29 cellular contexts compared by ENCODE assay signal in genomic region chr2:227509086-227509485, GRCh38. TPM values are rescaled to one million over a fixed set of nuclear protein-coding genes. Genes with fewer than 3 reads are reported as not detected.
DNase-seq lines count a peak whose midpoint lies in the region; ATAC-seq, FAIRE-seq and TF ChIP-seq lines count a peak whose summit lies in the region.
"Had no signal": no experiment of that assay in that cellular context is flagged by ENCODE, and none has a peak within 500 bp of the region (broad histone marks: within the 10 kb centered on the region; RNA-seq: fewer than 3 reads in every experiment).

No MANE protein-coding gene starts in this region.

- no peaks in the 10 kb centered on the region for H3K27me3 Mint-ChIP-seq in CD4-positive, alpha-beta T cell
- H3K27me3 Mint-ChIP-seq in T-helper 17 cell = no peaks in the 10 kb centered on the region
- H3K27me3 Mint-ChIP-seq in effector memory CD8-positive, alpha-beta T cell = no peaks in the 10 kb centered on the region

- peaks cover 91% of the 10 kb centered on the region for H3K4me1 Mint-ChIP-seq in CD4-positive, alpha-beta T cell (ENCODE audit: low read depth)
- peaks cover 65% of the 10 kb centered on the region for H3K4me1 Mint-ChIP-seq in T-helper 17 cell
- peaks cover 50 to 74% of the 10 kb centered on the region in 2 donors for H3K4me1 Mint-ChIP-seq in effector memory CD8-positive, alpha-beta T cell (ENCODE audit: low read depth in 2 of 2)

- H3K27ac ChIP-seq in 22Rv1 = peak overlapping the region; percentile 50
- H3K27ac ChIP-seq in CD4-positive, alpha-beta T cell (ENCODE audit: low read depth, low read length) = no peak overlapping the region
- H3K27ac ChIP-seq: esophagus muscularis mucosa, left lung, parathyroid adenoma, skin epidermis, suprapubic skin, WERI-Rb-1 had no signal

- H3K4me3 Mint-ChIP-seq in CD4-positive, alpha-beta T cell = peak overlapping the region; percentile 1
- H3K4me3 Mint-ChIP-seq in T-helper 17 cell = peak overlapping the region; percentile 25
- H3K4me3 Mint-ChIP-seq in effector memory CD8-positive, alpha-beta T cell = peak overlapping the region in 1 of 2 donors; percentile 32
- H3K4me3 Mint-ChIP-seq: endodermal cell; T-helper 2 cell treated with Interferon-gamma antibody and Interleukin-4, amounts not matched to agents 5 μg/mL and 100 μg/mL, for 36 hours had no signal

- CTCF ChIA-PET in CD4-positive, alpha-beta T cell (lab: Charles Lee) = no interaction called here

- TF ChIP-seq CTCF in 22Rv1 (IDR thresholded peaks at IDR 0.05) = no peak
- TF ChIP-seq CTCF in CD4-positive, alpha-beta T cell (IDR thresholded peaks at IDR 0.05) = no peak

- no peak overlapping the region for H3K27ac Mint-ChIP-seq in CD4-positive, alpha-beta T cell
- peak overlapping the region; percentile 32 for H3K27ac Mint-ChIP-seq in T-helper 17 cell
- no peak overlapping the region for H3K27ac Mint-ChIP-seq in effector memory CD8-positive, alpha-beta T cell
- H3K27ac Mint-ChIP-seq: endodermal cell; T-helper 2 cell treated with Interferon-gamma antibody and Interleukin-4, amounts not matched to agents 5 μg/mL and 100 μg/mL, for 36 hours had no signal

- H3K9me3 ChIP-seq in CD4-positive, alpha-beta T cell (ENCODE audit: control insufficient read depth, low read length) = no peaks in the 10 kb centered on the region
- H3K9me3 ChIP-seq in T-helper 17 cell (ENCODE audit: control insufficient read depth, low read length, poor library complexity, severe bottlenecking) = no peaks in the 10 kb centered on the region
- H3K9me3 ChIP-seq: esophagus muscularis mucosa, left lung, suprapubic skin had no signal

- no peak for ATAC-seq in CD4-positive, alpha-beta T cell (ENCODE audit: poor library complexity)
- ATAC-seq in T-helper 17 cell = no peak
- ATAC-seq in effector memory CD8-positive, alpha-beta T cell (replicated peaks) = no peak
- no peak for ATAC-seq in HG03457 (IDR thresholded peaks at IDR 0.05; ENCODE audit: unreplicated experiment)
- ATAC-seq in HG03095 (IDR thresholded peaks at IDR 0.05; ENCODE audit: unreplicated experiment) = no peak
- no peak for ATAC-seq in HG03045 (IDR thresholded peaks at IDR 0.05; ENCODE audit: unreplicated experiment)

- POLR2A ChIA-PET in CD4-positive, alpha-beta T cell (lab: Charles Lee) = interaction anchor here (0.6 to 1.6 kb wide), 2 partner anchors 17 to 19 kb away, joined by 3 read pairs; no protein-coding TSS in a partner anchor

- no peak for DNase-seq in CD4-positive, alpha-beta T cell
- DNase-seq in T-helper 17 cell = no peak
- no peak for DNase-seq in effector memory CD8-positive, alpha-beta T cell
- DNase-seq: activated CD4-positive, alpha-beta T cell treated with anti-CD3 and anti-CD28 coated beads for 48 hours; activated gamma-delta T cell; central memory CD4-positive, alpha-beta T cell; endodermal cell; foreskin fibroblast; islet precursor cell; left lung; mesenchymal stem cell; MM.1S; NCI-H1417; NCI-H2029 treated with DMSO at 0.1 percent for 48 hours; NCI-H526; retina; stimulated activated CD4-positive, alpha-beta T cell treated with anti-CD3 and anti-CD28 coated beads, Interleukin-1b, Interleukin-23, amount 100 ng/mL, for 48 hours; stimulated activated naive CD4-positive, alpha-beta T cell treated with Interleukin-2 at 50 U/mL for 16 hours; WERI-Rb-1 had no signal

- no peaks in the 10 kb centered on the region for H3K36me3 Mint-ChIP-seq in CD4-positive, alpha-beta T cell (ENCODE audit: low read depth)
- H3K36me3 Mint-ChIP-seq in T-helper 17 cell (ENCODE audit: low read depth) = no peaks in the 10 kb centered on the region
- H3K36me3 Mint-ChIP-seq in effector memory CD8-positive, alpha-beta T cell (ENCODE audit: insufficient read depth) = peaks cover under 1% of the 10 kb centered on the region

- no peaks in the 10 kb centered on the region for H3K27me3 ChIP-seq in CD4-positive, alpha-beta T cell (ENCODE audit: control insufficient read depth, insufficient read depth, low read length)
- H3K27me3 ChIP-seq: esophagus muscularis mucosa, left lung, suprapubic skin had no signal

- FAIRE-seq in islet of Langerhans (lab: Jason Lieb, UNC) = peak; percentile 36

- no peaks in the 10 kb centered on the region for H3K9me3 Mint-ChIP-seq in CD4-positive, alpha-beta T cell
- H3K9me3 Mint-ChIP-seq in effector memory CD8-positive, alpha-beta T cell = no peaks in the 10 kb centered on the region
- H3K9me3 Mint-ChIP-seq: endodermal cell; T-helper 2 cell treated with Interferon-gamma antibody and Interleukin-4, amounts not matched to agents 5 μg/mL and 100 μg/mL, for 36 hours had no signal

- intact Hi-C loops in CD4-positive, alpha-beta T cell (cut with DNase I, micrococcal nuclease) = no loop called here

RNA-seq across cellular contexts. Expression of gene AGFG1, which starts 37.1 kb away (rescaled TPM):
- total RNA-seq in CD4-positive, alpha-beta T cell = 10 to 100 TPM; 49.9 to 55.9 TPM
- 10 to 100 TPM; 66.6 to 68.3 TPM for total RNA-seq in T-helper 17 cell
